ENCODE assay signal across 9 cellular contexts in the genomic region with DNA sequence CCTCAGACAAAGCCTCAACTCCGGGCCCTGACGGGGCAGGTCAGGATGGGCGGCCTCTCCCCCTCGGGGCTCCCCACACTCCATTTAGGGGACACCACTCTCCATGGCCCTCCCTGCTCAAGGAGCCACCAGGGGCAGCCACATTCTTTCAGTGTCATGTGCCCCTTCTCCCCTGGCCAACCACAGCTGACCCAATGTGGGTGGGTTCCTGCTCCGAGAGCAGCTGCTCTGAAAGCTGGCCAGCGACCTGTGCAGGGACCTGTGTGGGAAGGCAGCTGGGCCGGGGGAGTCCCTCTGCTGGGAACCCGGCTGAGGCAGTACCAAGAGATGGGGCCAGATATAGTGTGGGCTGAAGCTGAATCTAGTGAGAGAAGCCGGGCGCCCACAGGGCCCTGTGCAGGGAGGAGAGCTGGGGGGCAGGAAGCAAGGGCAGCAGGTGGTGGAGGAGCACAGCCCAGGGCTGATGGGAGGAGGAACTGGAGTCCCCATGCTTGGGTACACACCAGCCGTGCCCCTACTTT. TPM values are rescaled to one million over a fixed set of nuclear protein-coding genes. Genes with fewer than 3 reads are reported as not detected.
DNase-seq lines count a peak whose midpoint lies in the region; ATAC-seq, FAIRE-seq and TF ChIP-seq lines count a peak whose summit lies in the region.
"Had no signal": no experiment of that assay in that cellular context is flagged by ENCODE, and none has a peak within 500 bp of the region (broad histone marks: within the 10 kb centered on the region; RNA-seq: fewer than 3 reads in every experiment).

No MANE protein-coding gene starts in this region.

- H3K4me3 ChIP-seq in choroid plexus epithelial cell (ENCODE audit: low read depth, low read length): no peak overlapping the region
- peak overlapping the region; percentile 1 for H3K4me3 ChIP-seq in psoas muscle
- no peak overlapping the region for H3K4me3 ChIP-seq in MM.1S (ENCODE audit: low read length)

- TF ChIP-seq POLR2A in H54 (IDR thresholded peaks at IDR 0.05; ENCODE audit: low read depth, low read length): no peak

- H3K79me2 ChIP-seq in MM.1S (ENCODE audit: low read length): no peaks in the 10 kb centered on the region

- no peak overlapping the region for H2AFZ ChIP-seq in MM.1S (ENCODE audit: low read length)

- H3K9me3 ChIP-seq in psoas muscle: no peaks in the 10 kb centered on the region
- no peaks in the 10 kb centered on the region for H3K9me3 ChIP-seq in MM.1S (replicated peaks; ENCODE audit: insufficient read depth, low read length)

- peak overlapping the region; percentile 80 for H3K27ac ChIP-seq in psoas muscle
- H3K27ac ChIP-seq in MM.1S (ENCODE audit: low read length): no peak overlapping the region

- ATAC-seq in GM18508 (IDR thresholded peaks at IDR 0.05; ENCODE audit: insufficient read depth, unreplicated experiment) (peak; percentile 50), HG02759 (IDR thresholded peaks at IDR 0.05; ENCODE audit: unreplicated experiment) (peak; percentile 62), psoas muscle (peak; percentile 63 to 78 (median 68))

- no peaks in the 10 kb centered on the region for H3K9me2 ChIP-seq in MM.1S (replicated peaks; ENCODE audit: insufficient read depth, low read length)

- DNase-seq in choroid plexus epithelial cell (ENCODE audit: low read depth): peak; percentile 49
- DNase-seq in psoas muscle: peak in 1 of 2 donors; percentile 71
- DNase-seq in MM.1S: no peak
- DNase-seq in H54 (ENCODE audit: insufficient read length, low spot score): no peak
- DNase-seq in NCI-H187 treated with DMSO at 0.1 percent for 48 hours (lab: John Stamatoyannopoulos, UW): no peak
- no peak for DNase-seq in KG1 (lab: John Stamatoyannopoulos, UW)
- DNase-seq: NK-92 treated with Interleukin-12 subunit alpha and Interleukin-12 subunit beta, amount 100 ng/mL, for 24 hours had no signal

- 29 to 41% (median 33%) methylated on average over 7 to 11 of the region's 11 CpGs for WGBS in psoas muscle, 3 donors

- no peaks in the 10 kb centered on the region for H3K27me3 ChIP-seq in psoas muscle (ENCODE audit: insufficient read depth in 3 of 3, low read length in 2 of 3)
- H3K27me3 ChIP-seq in MM.1S (replicated peaks; ENCODE audit: insufficient read depth, low read length): no peaks in the 10 kb centered on the region

- intact Hi-C loops in psoas muscle (cut with DNase I): no loop called here

- H3K4me1 ChIP-seq in psoas muscle (peaks cover 32% of the 10 kb centered on the region), MM.1S (ENCODE audit: low read length) (no peaks in the 10 kb centered on the region)

- H3K36me3 ChIP-seq in psoas muscle (ENCODE audit: insufficient read depth in 1 of 2, low read depth in 1 of 2) (peaks cover 0 to 10% of the 10 kb centered on the region in 2 donors), MM.1S (replicated peaks; ENCODE audit: insufficient read depth, low read length) (no peaks in the 10 kb centered on the region)

- no peaks in the 10 kb centered on the region for H4K20me1 ChIP-seq in MM.1S (ENCODE audit: insufficient read depth, low read length)

- no peak overlapping the region for H3K9ac ChIP-seq in MM.1S (ENCODE audit: low read length)

- H3F3A ChIP-seq in MM.1S (ENCODE audit: insufficient read depth, low read length): no peaks in the 10 kb centered on the region

- H3K4me2 ChIP-seq in MM.1S (ENCODE audit: low read depth, low read length): no peak overlapping the region

- no peak for FAIRE-seq in H54 (lab: Jason Lieb, UNC)

- TF ChIP-seq CTCF in choroid plexus epithelial cell (conservative IDR thresholded peaks at IDR 0.05; ENCODE audit: low read depth, low read length) (no peak), psoas muscle (IDR thresholded peaks at IDR 0.05) (no peak), MM.1S (IDR thresholded peaks at IDR 0.05; ENCODE audit: low read length) (no peak)

RNA-seq across cellular contexts. Expression of a gene that starts 40.6 kb away (rescaled TPM):
- total RNA-seq in psoas muscle: not detected
- under 1 TPM in 2 of 3 donors, not detected in 1; under 0.01 to 0.01 TPM for polyA plus RNA-seq in psoas muscle

RNA-seq across cellular contexts. Expression of a gene that starts 58.0 kb away (rescaled TPM):
- total RNA-seq in psoas muscle: 100 to 1,000 TPM in 3 of 4 donors, 10 to 100 TPM in 1; 66.1 to 143 (median 140) TPM
- 100 to 1,000 TPM in 1 of 3 donors, 10 to 100 TPM in 2; 26.4 to 153 (median 67.2) TPM for polyA plus RNA-seq in psoas muscle
